Comparison of ENCODE assay signal across 1 cellular context in the genomic region with DNA sequence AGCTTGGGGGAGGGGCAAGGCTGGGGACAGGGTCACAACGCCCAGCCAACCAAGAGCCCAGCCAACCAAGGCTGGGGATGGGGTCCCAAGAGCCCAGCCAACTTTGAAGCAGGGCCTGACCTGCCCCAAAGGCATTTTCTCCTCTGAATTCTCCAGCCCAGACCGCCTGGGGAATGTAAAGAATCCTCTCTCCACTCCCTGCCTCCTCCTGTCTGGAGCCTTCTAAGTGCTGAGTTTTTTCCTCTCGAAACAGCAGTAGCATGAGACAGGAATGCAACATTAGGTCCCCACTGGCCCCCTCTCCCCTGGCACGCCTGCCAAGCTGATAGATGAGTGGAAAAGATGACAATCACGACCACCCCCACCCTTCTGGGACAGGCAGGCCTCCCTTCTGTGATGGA.
TF ChIP-seq lines count a peak whose summit lies in the region.

No MANE protein-coding gene starts in this region.

TF ChIP-seq in GM23338, 12 proteins besides CTCF, POLR2A, EP300 and RAD21 (continued from another document):
- TF ChIP-seq, protein P1, sequence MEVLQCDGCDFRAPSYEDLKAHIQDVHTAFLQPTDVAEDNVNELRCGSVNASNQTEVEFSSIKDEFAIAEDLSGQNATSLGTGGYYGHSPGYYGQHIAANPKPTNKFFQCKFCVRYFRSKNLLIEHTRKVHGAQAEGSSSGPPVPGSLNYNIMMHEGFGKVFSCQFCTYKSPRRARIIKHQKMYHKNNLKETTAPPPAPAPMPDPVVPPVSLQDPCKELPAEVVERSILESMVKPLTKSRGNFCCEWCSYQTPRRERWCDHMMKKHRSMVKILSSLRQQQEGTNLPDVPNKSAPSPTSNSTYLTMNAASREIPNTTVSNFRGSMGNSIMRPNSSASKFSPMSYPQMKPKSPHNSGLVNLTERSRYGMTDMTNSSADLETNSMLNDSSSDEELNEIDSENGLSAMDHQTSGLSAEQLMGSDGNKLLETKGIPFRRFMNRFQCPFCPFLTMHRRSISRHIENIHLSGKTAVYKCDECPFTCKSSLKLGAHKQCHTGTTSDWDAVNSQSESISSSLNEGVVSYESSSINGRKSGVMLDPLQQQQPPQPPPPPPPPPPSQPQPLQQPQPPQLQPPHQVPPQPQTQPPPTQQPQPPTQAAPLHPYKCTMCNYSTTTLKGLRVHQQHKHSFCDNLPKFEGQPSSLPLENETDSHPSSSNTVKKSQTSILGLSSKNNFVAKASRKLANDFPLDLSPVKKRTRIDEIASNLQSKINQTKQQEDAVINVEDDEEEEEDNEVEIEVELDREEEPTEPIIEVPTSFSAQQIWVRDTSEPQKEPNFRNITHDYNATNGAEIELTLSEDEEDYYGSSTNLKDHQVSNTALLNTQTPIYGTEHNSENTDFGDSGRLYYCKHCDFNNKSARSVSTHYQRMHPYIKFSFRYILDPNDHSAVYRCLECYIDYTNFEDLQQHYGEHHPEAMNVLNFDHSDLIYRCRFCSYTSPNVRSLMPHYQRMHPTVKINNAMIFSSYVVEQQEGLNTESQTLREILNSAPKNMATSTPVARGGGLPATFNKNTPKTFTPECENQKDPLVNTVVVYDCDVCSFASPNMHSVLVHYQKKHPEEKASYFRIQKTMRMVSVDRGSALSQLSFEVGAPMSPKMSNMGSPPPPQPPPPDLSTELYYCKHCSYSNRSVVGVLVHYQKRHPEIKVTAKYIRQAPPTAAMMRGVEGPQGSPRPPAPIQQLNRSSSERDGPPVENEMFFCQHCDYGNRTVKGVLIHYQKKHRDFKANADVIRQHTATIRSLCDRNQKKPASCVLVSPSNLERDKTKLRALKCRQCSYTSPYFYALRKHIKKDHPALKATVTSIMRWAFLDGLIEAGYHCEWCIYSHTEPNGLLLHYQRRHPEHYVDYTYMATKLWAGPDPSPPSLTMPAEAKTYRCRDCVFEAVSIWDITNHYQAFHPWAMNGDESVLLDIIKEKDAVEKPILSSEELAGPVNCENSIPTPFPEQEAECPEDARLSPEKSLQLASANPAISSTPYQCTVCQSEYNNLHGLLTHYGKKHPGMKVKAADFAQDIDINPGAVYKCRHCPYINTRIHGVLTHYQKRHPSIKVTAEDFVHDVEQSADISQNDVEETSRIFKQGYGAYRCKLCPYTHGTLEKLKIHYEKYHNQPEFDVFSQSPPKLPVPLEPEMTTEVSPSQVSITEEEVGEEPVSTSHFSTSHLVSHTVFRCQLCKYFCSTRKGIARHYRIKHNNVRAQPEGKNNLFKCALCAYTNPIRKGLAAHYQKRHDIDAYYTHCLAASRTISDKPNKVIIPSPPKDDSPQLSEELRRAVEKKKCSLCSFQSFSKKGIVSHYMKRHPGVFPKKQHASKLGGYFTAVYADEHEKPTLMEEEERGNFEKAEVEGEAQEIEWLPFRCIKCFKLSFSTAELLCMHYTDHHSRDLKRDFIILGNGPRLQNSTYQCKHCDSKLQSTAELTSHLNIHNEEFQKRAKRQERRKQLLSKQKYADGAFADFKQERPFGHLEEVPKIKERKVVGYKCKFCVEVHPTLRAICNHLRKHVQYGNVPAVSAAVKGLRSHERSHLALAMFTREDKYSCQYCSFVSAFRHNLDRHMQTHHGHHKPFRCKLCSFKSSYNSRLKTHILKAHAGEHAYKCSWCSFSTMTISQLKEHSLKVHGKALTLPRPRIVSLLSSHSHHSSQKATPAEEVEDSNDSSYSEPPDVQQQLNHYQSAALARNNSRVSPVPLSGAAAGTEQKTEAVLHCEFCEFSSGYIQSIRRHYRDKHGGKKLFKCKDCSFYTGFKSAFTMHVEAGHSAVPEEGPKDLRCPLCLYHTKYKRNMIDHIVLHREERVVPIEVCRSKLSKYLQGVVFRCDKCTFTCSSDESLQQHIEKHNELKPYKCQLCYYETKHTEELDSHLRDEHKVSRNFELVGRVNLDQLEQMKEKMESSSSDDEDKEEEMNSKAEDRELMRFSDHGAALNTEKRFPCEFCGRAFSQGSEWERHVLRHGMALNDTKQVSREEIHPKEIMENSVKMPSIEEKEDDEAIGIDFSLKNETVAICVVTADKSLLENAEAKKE (CRISPR knock-in tag; IDR thresholded peaks at IDR 0.05): no peak
- TF ChIP-seq STAT1 (IDR thresholded peaks at IDR 0.05; ENCODE audit: unreplicated experiment) (no peak), ZNF331 (CRISPR knock-in tag; IDR thresholded peaks at IDR 0.05; ENCODE audit: low read depth) (no peak), NANOG (IDR thresholded peaks at IDR 0.05; ENCODE audit: borderline replicate concordance) (no peak), EZH2 (IDR thresholded peaks at IDR 0.05; ENCODE audit: low read depth, unreplicated experiment) (no peak), CREB1 (CRISPR knock-in tag; IDR thresholded peaks at IDR 0.05; ENCODE audit: low read depth) (no peak), JUNB (IDR thresholded peaks at IDR 0.05; ENCODE audit: unreplicated experiment) (no peak), ZNF114 (CRISPR knock-in tag; IDR thresholded peaks at IDR 0.05) (no peak), POLR2AphosphoS5 (IDR thresholded peaks at IDR 0.05; ENCODE audit: low read depth) (no peak)
- TF ChIP-seq, protein P2, sequence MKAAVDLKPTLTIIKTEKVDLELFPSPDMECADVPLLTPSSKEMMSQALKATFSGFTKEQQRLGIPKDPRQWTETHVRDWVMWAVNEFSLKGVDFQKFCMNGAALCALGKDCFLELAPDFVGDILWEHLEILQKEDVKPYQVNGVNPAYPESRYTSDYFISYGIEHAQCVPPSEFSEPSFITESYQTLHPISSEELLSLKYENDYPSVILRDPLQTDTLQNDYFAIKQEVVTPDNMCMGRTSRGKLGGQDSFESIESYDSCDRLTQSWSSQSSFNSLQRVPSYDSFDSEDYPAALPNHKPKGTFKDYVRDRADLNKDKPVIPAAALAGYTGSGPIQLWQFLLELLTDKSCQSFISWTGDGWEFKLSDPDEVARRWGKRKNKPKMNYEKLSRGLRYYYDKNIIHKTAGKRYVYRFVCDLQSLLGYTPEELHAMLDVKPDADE (IDR thresholded peaks at IDR 0.05): no peak
